Comparison of ENCODE assay signal across 12 cellular contexts in the genomic region with DNA sequence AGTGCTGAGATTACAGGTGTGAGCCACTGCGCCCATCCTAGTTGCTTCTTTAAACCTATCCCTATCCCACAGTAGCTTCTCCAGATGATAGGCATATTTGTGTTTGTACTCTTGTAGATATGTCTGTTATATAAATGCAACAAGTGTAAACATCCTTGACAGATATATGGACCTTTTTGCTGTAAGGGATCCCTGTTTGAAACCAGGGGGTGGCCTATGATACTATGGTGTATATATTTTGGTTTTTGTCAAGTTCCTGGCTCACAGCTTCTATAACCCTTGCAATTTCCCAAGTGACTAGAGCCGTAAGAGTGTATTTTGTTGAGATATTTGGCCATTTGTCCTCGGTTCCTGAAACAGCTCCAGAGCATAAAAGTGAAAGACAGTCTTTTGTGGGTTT. TPM values are rescaled to one million over a fixed set of nuclear protein-coding genes. Genes with fewer than 3 reads are reported as not detected.
DNase-seq lines count a peak whose midpoint lies in the region; ATAC-seq, FAIRE-seq and TF ChIP-seq lines count a peak whose summit lies in the region.
"Had no signal": no experiment of that assay in that cellular context is flagged by ENCODE, and none has a peak within 500 bp of the region (broad histone marks: within the 10 kb centered on the region; RNA-seq: fewer than 3 reads in every experiment).

No MANE protein-coding gene starts in this region.

- no peak overlapping the region for H3K9ac ChIP-seq in H1 (replicated peaks in 1 of 4; ENCODE audit: extremely low read depth in 1 of 4, low read depth in 3 of 4, low read length in 3 of 4)

- DNase-seq in heart left ventricle, result no peak
- no peak for DNase-seq in left cardiac atrium
- no peak for DNase-seq in H1 (ENCODE audit: low read depth in 1 of 2, low spot score in 2 of 2)
- DNase-seq in naive thymus-derived CD8-positive, alpha-beta T cell, result no peak
- no peak for DNase-seq in upper lobe of right lung
- no peak for DNase-seq in NCI-H2171 (lab: John Stamatoyannopoulos, UW)
- no peak for DNase-seq in T-helper 9 cell
- DNase-seq: activated T-cell treated with anti-CD3 and anti-CD28 coated beads for 4 hours, NCI-H1105, RPMI8226 had no signal

- H3K27ac ChIP-seq in heart left ventricle (peak overlapping the region; percentile 56 to 86 (median 82)), H1 (ENCODE audit: low read depth, low read length) (peak overlapping the region; percentile 53; the same call in 1 of the 2 replicates), upper lobe of right lung (peak overlapping the region; percentile 73)

- H3K79me2 ChIP-seq in H1 (ENCODE audit: control insufficient read depth in 1 of 2, insufficient read depth in 2 of 2, low read length in 2 of 2), result peaks cover 6 to 65% of the 10 kb centered on the region in 2 experiments

- H3K4me1 Mint-ChIP-seq in naive thymus-derived CD8-positive, alpha-beta T cell, result peaks cover 24 to 66% (median 59%) of the 10 kb centered on the region in 4 donors

- CTCF ChIA-PET in H1 (lab: Charles Lee; ENCODE audit: partially characterized antibody), result interaction anchor here (0.6 to 18.9 kb wide), 4 partner anchors 18 to 120 kb away, joined by 3 to 209 read pairs (median 66); a partner anchor contains a TSS

- H4K20me1 ChIP-seq in H1 (replicated peaks in 1 of 2; ENCODE audit: control insufficient read depth in 1 of 2, insufficient read depth in 2 of 2, low read length in 2 of 2), result peaks cover 3 to 10% of the 10 kb centered on the region in 2 experiments

- peaks cover 4% of the 10 kb centered on the region; the same call in 1 of the 2 replicates for H3K79me1 ChIP-seq in H1 (ENCODE audit: low read depth, low read length)

- H3K4me3 ChIP-seq in heart left ventricle (peak overlapping the region in 6 of 12 donors; percentile 9 to 33 (median 24)), H1 (ENCODE audit: extremely low read depth in 1 of 4, insufficient read depth in 2 of 4, low read depth in 3 of 4, low read length in 4 of 4) (peak overlapping the region in 1 of 4 experiments; percentile 5; a peak in 1 of 8 replicates), upper lobe of right lung (peak overlapping the region; percentile 4)

- H2AFZ ChIP-seq in H1 (ENCODE audit: low read length), result no peak overlapping the region

- no peak overlapping the region for H3K23ac ChIP-seq in H1 (ENCODE audit: insufficient read length)

- H4K91ac ChIP-seq in H1 (replicated peaks; ENCODE audit: insufficient read length, low read length), result no peak overlapping the region

- H3K36me3 ChIP-seq in heart left ventricle (peaks cover 0 to 99% (median 77%) of the 10 kb centered on the region in 9 donors), H1 (ENCODE audit: control insufficient read depth in 2 of 4, insufficient read depth in 4 of 4, low read length in 3 of 4) (peaks cover 7 to 72% (median 30%) of the 10 kb centered on the region in 4 experiments), upper lobe of right lung (peaks cover 81% of the 10 kb centered on the region)

- FAIRE-seq in H1 (lab: Jason Lieb, UNC), result no peak

- whole genome bisulfite sequencing in heart left ventricle, 4 donors, result 34 to 42% (median 37%) methylated on average over 3 of the region's 3 CpGs
- 98% methylated on average over 3 of the region's 3 CpGs; no CpG with 5 or more reads in 1 of the 2 experiments for WGBS in H1 (ENCODE audit: extremely low coverage in 1 of 2, insufficient coverage in 1 of 2, insufficient read length in 1 of 2, insufficient replicate concordance in 2 of 2, low coverage in 1 of 2, low lambda C conversion rate in 2 of 2, missing lambda C conversion rate in 1 of 2), 2 experiments

- H3K4me3 Mint-ChIP-seq in naive thymus-derived CD8-positive, alpha-beta T cell, result peak overlapping the region in 2 of 10 donors; percentile 9 to 34
- H3K4me3 Mint-ChIP-seq: neural crest cell had no signal

- H3K36me3 Mint-ChIP-seq in naive thymus-derived CD8-positive, alpha-beta T cell, result peaks cover 5 to 95% (median 16%) of the 10 kb centered on the region in 3 donors

- H2BK5ac ChIP-seq in H1 (ENCODE audit: low read depth, low read length), result peak overlapping the region; percentile 72; the same call in 1 of the 2 replicates

- no peak overlapping the region for H4K8ac ChIP-seq in H1 (ENCODE audit: extremely low read depth, insufficient read depth, low read length)

- POLR2A ChIA-PET in H1 (lab: Charles Lee; ENCODE audit: partially characterized antibody), result interaction anchor here (0.6 to 27.6 kb wide), 5 partner anchors 8 to 101 kb away, joined by 3 to 801 read pairs (median 79); a partner anchor contains a TSS
- POLR2A ChIA-PET in naive thymus-derived CD8-positive, alpha-beta T cell (lab: Charles Lee), result interaction anchor here (0.6 to 2.2 kb wide), 5 partner anchors 9 to 959 kb away, joined by 3 to 16 read pairs (median 4); a partner anchor contains a TSS

- no peak overlapping the region for H3K14ac ChIP-seq in H1 (ENCODE audit: insufficient read length)

- H2BK20ac ChIP-seq in H1 (ENCODE audit: low read length), result no peak overlapping the region

- H3K4me2 ChIP-seq in H1 (ENCODE audit: insufficient read depth in 1 of 2, low read depth in 2 of 2, low read length in 2 of 2), result peak overlapping the region; percentile 45 to 53; a peak in 3 of 4 replicates

- H3K18ac ChIP-seq in H1 (ENCODE audit: extremely low read depth, low read length), result no peak overlapping the region

- no peak for TF ChIP-seq POLR2A in heart left ventricle (IDR thresholded peaks at IDR 0.05)
- TF ChIP-seq POLR2A in H1 (IDR thresholded peaks at IDR 0.05; ENCODE audit: control extremely low read depth in 1 of 2, low read depth in 2 of 2, low read length in 2 of 2), result no peak

- no peaks in the 10 kb centered on the region for H3K9me3 ChIP-seq in heart left ventricle
- no peaks in the 10 kb centered on the region for H3K9me3 ChIP-seq in H1 (ENCODE audit: insufficient read depth in 2 of 2, low read depth in 1 of 2, low read length in 1 of 2)
- no peaks in the 10 kb centered on the region for H3K9me3 ChIP-seq in upper lobe of right lung

- H3K9me3 Mint-ChIP-seq in naive thymus-derived CD8-positive, alpha-beta T cell, result no peaks in the 10 kb centered on the region
- H3K9me3 Mint-ChIP-seq: neural crest cell had no signal

- no peak overlapping the region for H3K56ac ChIP-seq in H1 (replicated peaks; ENCODE audit: insufficient read length, low read depth, low read length)

- ATAC-seq in heart left ventricle (no peak), left cardiac atrium (no peak), upper lobe of right lung (no peak), GM19035 (IDR thresholded peaks at IDR 0.05; ENCODE audit: unreplicated experiment) (no peak)
- no peak for ATAC-seq in naive thymus-derived CD8-positive, alpha-beta T cell

- TF ChIP-seq RAD21 in H1 (IDR thresholded peaks at IDR 0.05 in 1 of 2, conservative IDR thresholded peaks at IDR 0.05 in 1 of 2; ENCODE audit: low read depth in 2 of 2, low read length in 2 of 2), result no peak

- no peak overlapping the region for H3K4ac ChIP-seq in H1 (replicated peaks; ENCODE audit: insufficient read length, low read depth, low read length)

- H2BK12ac ChIP-seq in H1 (ENCODE audit: low read depth, low read length), result peak overlapping the region; percentile 4; the same call in 1 of the 2 replicates

- H3K27me3 ChIP-seq in heart left ventricle (no peaks in the 10 kb centered on the region), H1 (replicated peaks in 1 of 4; ENCODE audit: control insufficient read depth in 3 of 4, extremely low read depth in 1 of 4, insufficient read depth in 3 of 4, low read length in 3 of 4) (no peaks in the 10 kb centered on the region), upper lobe of right lung (no peaks in the 10 kb centered on the region)

- TF ChIP-seq EP300 in H1 (IDR thresholded peaks at IDR 0.05; ENCODE audit: borderline replicate concordance in 1 of 2, low read depth in 2 of 2, low read length in 2 of 2), result no peak

- no peak overlapping the region for H2BK15ac ChIP-seq in H1 (ENCODE audit: low read length)

- H2AK5ac ChIP-seq in H1 (ENCODE audit: low read depth, low read length), result peak overlapping the region; percentile 55; the same call in 1 of the 2 replicates

- intact Hi-C loops in heart left ventricle (cut with DNase I) (loop anchor here in 2 of 10 donors (2.0 to 10.0 kb wide), 2 partner anchors 15 to 321 kb away; a partner anchor contains a TSS), left cardiac atrium (cut with DNase I) (no loop called here), upper lobe of right lung (cut with DNase I) (no loop called here)

- no peaks in the 10 kb centered on the region for H3K27me3 Mint-ChIP-seq in naive thymus-derived CD8-positive, alpha-beta T cell

- H3K27ac Mint-ChIP-seq in naive thymus-derived CD8-positive, alpha-beta T cell, result peak overlapping the region; percentile 6 to 84 (median 68)

- H3K4me1 ChIP-seq in heart left ventricle (peaks cover 27 to 90% (median 68%) of the 10 kb centered on the region in 12 donors), H1 (replicated peaks in 1 of 4; ENCODE audit: control insufficient read depth in 3 of 4, insufficient read depth in 4 of 4, low read length in 3 of 4) (peaks cover 14 to 42% (median 32%) of the 10 kb centered on the region in 4 experiments), upper lobe of right lung (peaks cover 63% of the 10 kb centered on the region)

- H3K23me2 ChIP-seq in H1 (ENCODE audit: low read depth, low read length), result no peaks in the 10 kb centered on the region

- H4K5ac ChIP-seq in H1 (ENCODE audit: insufficient read length, low read depth, low read length), result no peak overlapping the region

- no peak overlapping the region for H2BK120ac ChIP-seq in H1 (replicated peaks; ENCODE audit: low read depth, low read length)

- TF ChIP-seq CTCF in heart left ventricle (IDR thresholded peaks at IDR 0.05) (no peak), H1 (IDR thresholded peaks at IDR 0.05; ENCODE audit: control extremely low read depth in 1 of 3, insufficient read depth in 1 of 3, low read depth in 1 of 3, low read length in 3 of 3) (no peak), upper lobe of right lung (IDR thresholded peaks at IDR 0.05) (no peak)

RNA-seq across cellular contexts. Expression of a gene that starts 9.7 kb away (rescaled TPM):
- total RNA-seq in heart left ventricle (10 to 100 TPM; 20.8 to 75.0 (median 37.0) TPM), left cardiac atrium (10 to 100 TPM; 22.7 to 28.2 TPM), upper lobe of right lung (21.8 TPM)
- polyA plus RNA-seq in heart left ventricle (100 to 1,000 TPM in 1 of 2 donors, 10 to 100 TPM in 1; 57.9 to 124 TPM), H1 (2011; rRNA removed) (42.4 and 59.4 TPM in 2 replicates)
- 31.9 and 32.5 TPM in 2 replicates for total RNA-seq in H1 (2021; fragmentation: NEBNext Ultra II Directional; extraction: Animal tissue kit (Norgen Biotek cat#: 25700))
- polyA plus RNA-seq in H1 (2011; cell fraction: cytosol; rRNA removed), result 39.1 TPM
- polyA plus RNA-seq in H1 (2011; cell fraction: nucleus; rRNA removed), result 70.0 TPM
- polyA plus RNA-seq in H1 (2012, experiment 1 of 2), result 26.0 to 34.8 TPM (median 30.2 TPM) in 4 replicates
- 26.7 TPM for polyA plus RNA-seq in H1 (2012, experiment 2 of 2)
- polyA plus RNA-seq in H1 (2013, experiment 1 of 2), result 46.2 TPM
- polyA plus RNA-seq in H1 (2013, experiment 2 of 2), result 41.3 TPM
- 2.0 and 2.8 TPM in 2 replicates for polyA minus RNA-seq in H1 (2011; rRNA and poly(A)+ RNA removed)
- polyA minus RNA-seq in H1 (2011; cell fraction: cytosol; rRNA and poly(A)+ RNA removed), result 12.6 TPM
- 10.9 TPM for polyA minus RNA-seq in H1 (2011; cell fraction: nucleus; rRNA and poly(A)+ RNA removed)
- 10 to 100 TPM; 13.7 to 16.1 TPM for total RNA-seq in naive thymus-derived CD8-positive, alpha-beta T cell
- 10 to 100 TPM in 1 of 3 donors, 1 to 10 TPM in 2; 8.1 to 26.0 (median 9.4) TPM for polyA plus RNA-seq in naive thymus-derived CD8-positive, alpha-beta T cell

RNA-seq across cellular contexts. Expression of a gene that starts 15.5 kb away (rescaled TPM):
- total RNA-seq in heart left ventricle (100 to 1,000 TPM; 334 to 554 (median 472) TPM), left cardiac atrium (100 to 1,000 TPM; 313 to 428 TPM), upper lobe of right lung (119 TPM)
- polyA plus RNA-seq in heart left ventricle (100 to 1,000 TPM; 375 to 515 TPM), H1 (2011; rRNA removed) (61.8 and 89.8 TPM in 2 replicates)
- total RNA-seq in H1 (2021; fragmentation: NEBNext Ultra II Directional; extraction: Animal tissue kit (Norgen Biotek cat#: 25700)), result 284 and 287 TPM in 2 replicates
- 96.8 TPM for polyA plus RNA-seq in H1 (2011; cell fraction: cytosol; rRNA removed)
- polyA plus RNA-seq in H1 (2011; cell fraction: nucleus; rRNA removed), result 39.8 TPM
- 219 to 342 TPM (median 230 TPM) in 4 replicates for polyA plus RNA-seq in H1 (2012, experiment 1 of 2)
- 112 TPM for polyA plus RNA-seq in H1 (2012, experiment 2 of 2)
- polyA plus RNA-seq in H1 (2013, experiment 1 of 2), result 194 TPM
- 189 TPM for polyA plus RNA-seq in H1 (2013, experiment 2 of 2)
- 57.0 and 61.8 TPM in 2 replicates for polyA minus RNA-seq in H1 (2011; rRNA and poly(A)+ RNA removed)
- polyA minus RNA-seq in H1 (2011; cell fraction: cytosol; rRNA and poly(A)+ RNA removed), result 80.7 TPM
- 72.0 TPM for polyA minus RNA-seq in H1 (2011; cell fraction: nucleus; rRNA and poly(A)+ RNA removed)
- 10 to 100 TPM; 86.8 to 93.7 TPM for total RNA-seq in naive thymus-derived CD8-positive, alpha-beta T cell
- polyA plus RNA-seq in naive thymus-derived CD8-positive, alpha-beta T cell, result 100 to 1,000 TPM; 145 to 155 (median 151) TPM
